In genomic region chr20:63688234-63689045, GRCh38 we compare ENCODE assay signal across 13 cellular contexts. TPM values are rescaled to one million over a fixed set of nuclear protein-coding genes. Genes with fewer than 3 reads are reported as not detected.
DNase-seq lines count a peak whose midpoint lies in the region; ATAC-seq and TF ChIP-seq lines count a peak whose summit lies in the region.
"Had no signal": no experiment of that assay in that cellular context is flagged by ENCODE, and none has a peak within 500 bp of the region (broad histone marks: within the 10 kb centered on the region; RNA-seq: fewer than 3 reads in every experiment).

No MANE protein-coding gene starts in this region.

- peak overlapping the region; percentile 93 for H3K27ac ChIP-seq in lower lobe of right lung
- H3K27ac ChIP-seq in vagina, result peak overlapping the region; percentile 84
- H3K27ac ChIP-seq: SJCRH30, WERI-Rb-1 had no signal

- no peaks in the 10 kb centered on the region for H3K36me3 ChIP-seq in lower lobe of right lung
- no peaks in the 10 kb centered on the region for H3K36me3 ChIP-seq in vagina
- H3K36me3 ChIP-seq: SJCRH30, thoracic aorta had no signal

- ATAC-seq in left cardiac atrium (no peak), Right ventricle myocardium inferior (no peak), lower lobe of right lung (no peak)
- ATAC-seq: effector memory CD8-positive, alpha-beta T cell had no signal

- H3K4me1 ChIP-seq in lower lobe of right lung (peaks cover 60% of the 10 kb centered on the region), vagina (peaks cover 28% of the 10 kb centered on the region)

- intact Hi-C loops in left cardiac atrium (cut with DNase I) (no loop called here), Right ventricle myocardium inferior (cut with DNase I) (no loop called here), lower lobe of right lung (cut with DNase I) (no loop called here), vagina (cut with DNase I) (no loop called here)

- H3K9me3 ChIP-seq in lower lobe of right lung, result no peaks in the 10 kb centered on the region
- H3K9me3 ChIP-seq in vagina, result no peaks in the 10 kb centered on the region
- H3K9me3 ChIP-seq: SJCRH30, thoracic aorta had no signal

- no peak for TF ChIP-seq POLR2A in vagina (IDR thresholded peaks at IDR 0.05)

- no peaks in the 10 kb centered on the region for H3K27me3 ChIP-seq in lower lobe of right lung (ENCODE audit: low read depth)
- H3K27me3 ChIP-seq in vagina, result no peaks in the 10 kb centered on the region
- H3K27me3 ChIP-seq: SJCRH30 had no signal

- TF ChIP-seq CTCF in lower lobe of right lung (IDR thresholded peaks at IDR 0.05), result no peak
- no peak for TF ChIP-seq CTCF in vagina (IDR thresholded peaks at IDR 0.05)

- H3K4me3 ChIP-seq in lower lobe of right lung, result no peak overlapping the region
- H3K4me3 ChIP-seq in vagina, result no peak overlapping the region
- H3K4me3 ChIP-seq: SJCRH30, thoracic aorta had no signal

- peak; percentile 62 for DNase-seq in left cardiac atrium
- no peak for DNase-seq in Right ventricle myocardium inferior (ENCODE audit: missing footprints)
- DNase-seq in lower lobe of right lung, result no peak
- DNase-seq in vagina (ENCODE audit: extremely low spot score in 2 of 2), result no peak
- DNase-seq in GF-D8 (lab: John Stamatoyannopoulos, UW), result no peak
- no peak for DNase-seq in T-helper 9 cell
- DNase-seq: activated T-cell treated with anti-CD3 and anti-CD28 coated beads, Interleukin-2, amount 50 U/mL, for 1 hour; effector memory CD8-positive, alpha-beta T cell; NCI-H1417 treated with DMSO at 0.1 percent for 48 hours; NCI-H526 treated with DMSO at 0.1 percent for 48 hours; SJCRH30; WERI-Rb-1 had no signal

RNA-seq across cellular contexts. Expression of gene TNFRSF6B, which starts 8.0 kb away (rescaled TPM):
- 10 to 100 TPM in 1 of 2 donors, 1 to 10 TPM in 1; 1.4 to 10.1 TPM for total RNA-seq in left cardiac atrium
- 1.0 TPM for total RNA-seq in Right ventricle myocardium inferior
- 5.3 TPM for total RNA-seq in lower lobe of right lung
- 16.7 TPM for total RNA-seq in vagina

RNA-seq across cellular contexts. Expression of gene ARFRP1, which starts 19.3 kb away (rescaled TPM):
- total RNA-seq in left cardiac atrium, result 10 to 100 TPM; 36.8 to 44.9 TPM
- 34.2 TPM for total RNA-seq in Right ventricle myocardium inferior
- total RNA-seq in lower lobe of right lung, result 44.3 TPM
- total RNA-seq in vagina, result 30.9 TPM

RNA-seq across cellular contexts. Expression of gene ZGPAT, which starts 19.4 kb away (rescaled TPM):
- total RNA-seq in left cardiac atrium, result 10 to 100 TPM; 16.4 to 18.6 TPM
- 15.1 TPM for total RNA-seq in Right ventricle myocardium inferior
- 27.2 TPM for total RNA-seq in lower lobe of right lung
- 30.4 TPM for total RNA-seq in vagina

RNA-seq across cellular contexts. Expression of gene RTEL1, which starts 30.3 kb away (rescaled TPM):
- total RNA-seq in left cardiac atrium, result 10 to 100 TPM; 13.5 to 17.3 TPM
- total RNA-seq in Right ventricle myocardium inferior, result 9.0 TPM
- total RNA-seq in lower lobe of right lung, result 23.8 TPM
- total RNA-seq in vagina, result 17.7 TPM

RNA-seq across cellular contexts. Expression of gene STMN3, which starts 35.2 kb away (rescaled TPM):
- total RNA-seq in left cardiac atrium (1 to 10 TPM; 6.9 to 8.4 TPM), Right ventricle myocardium inferior (7.1 TPM), lower lobe of right lung (12.1 TPM), vagina (14.7 TPM)
